Comparison of ENCODE assay signal across 25 cellular contexts in the genomic region with DNA sequence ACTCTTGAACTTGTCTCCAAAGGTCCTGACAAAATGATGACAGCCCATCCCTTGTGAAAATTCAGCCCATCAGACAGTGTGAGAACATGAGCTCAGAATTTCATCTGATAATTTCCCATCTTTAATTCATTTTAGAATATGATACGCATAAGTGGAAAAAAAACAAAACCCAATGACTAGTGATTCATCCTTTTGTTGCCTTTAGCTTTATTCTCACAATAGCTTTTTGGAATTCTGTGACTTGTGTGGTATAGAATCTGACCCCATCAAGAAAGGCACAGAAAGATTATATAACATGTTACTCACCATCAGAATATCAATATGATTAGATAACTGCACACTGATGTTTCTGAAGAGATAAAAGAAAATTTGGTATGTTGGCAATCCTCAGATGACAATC. TPM values are rescaled to one million over a fixed set of nuclear protein-coding genes. Genes with fewer than 3 reads are reported as not detected.
DNase-seq lines count a peak whose midpoint lies in the region; ATAC-seq, FAIRE-seq and TF ChIP-seq lines count a peak whose summit lies in the region.
"Had no signal": no experiment of that assay in that cellular context is flagged by ENCODE, and none has a peak within 500 bp of the region (broad histone marks: within the 10 kb centered on the region; RNA-seq: fewer than 3 reads in every experiment).

No MANE protein-coding gene starts in this region.

- TF ChIP-seq CTCF in astrocyte (IDR thresholded peaks at IDR 0.05; ENCODE audit: insufficient read depth, low read depth, low read length), result no peak
- TF ChIP-seq CTCF in fibroblast of mammary gland (conservative IDR thresholded peaks at IDR 0.05; ENCODE audit: control insufficient read depth, insufficient read depth, low read depth, low read length), result no peak
- TF ChIP-seq CTCF in GM20000 (IDR thresholded peaks at IDR 0.05; ENCODE audit: extremely low read depth, missing control alignments), result no peak

- no peak overlapping the region for H3K9ac ChIP-seq in astrocyte (ENCODE audit: low read length)
- H3K9ac ChIP-seq: BLaER1 had no signal

- no peak overlapping the region for H3K27ac ChIP-seq in astrocyte (ENCODE audit: low read depth, low read length)
- H3K27ac ChIP-seq: 22Rv1, BLaER1, SJSA1 had no signal

- H3K4me3 ChIP-seq in astrocyte (ENCODE audit: insufficient read depth, low read depth, low read length) (no peak overlapping the region), fibroblast of mammary gland (ENCODE audit: control insufficient read depth, low read depth, low read length) (no peak overlapping the region)
- H3K4me3 ChIP-seq: BLaER1, GM12878, SJSA1 had no signal

- H3K27me3 ChIP-seq in astrocyte (ENCODE audit: insufficient read depth, low read length), result peaks cover 2% of the 10 kb centered on the region
- H3K27me3 ChIP-seq: BLaER1, SJSA1 had no signal

- no peaks in the 10 kb centered on the region for H3K4me1 Mint-ChIP-seq in astrocyte (ENCODE audit: low read depth, unreplicated experiment)

- no peaks in the 10 kb centered on the region for H3K36me3 Mint-ChIP-seq in astrocyte (ENCODE audit: low read depth, unreplicated experiment)

- H3K79me2 ChIP-seq in astrocyte (ENCODE audit: insufficient read depth, low read length), result no peaks in the 10 kb centered on the region

- H3K4me3 Mint-ChIP-seq in astrocyte (ENCODE audit: unreplicated experiment), result no peak overlapping the region
- H3K4me3 Mint-ChIP-seq: CD4-positive, alpha-beta T cell had no signal

- no peak overlapping the region for H3K4me2 ChIP-seq in astrocyte (ENCODE audit: low read length)
- H3K4me2 ChIP-seq: BLaER1 had no signal

- no peaks in the 10 kb centered on the region for H3K9me3 ChIP-seq in astrocyte (ENCODE audit: insufficient read depth, low read depth, low read length)
- H3K9me3 ChIP-seq: BLaER1, SJSA1 had no signal

- H2AFZ ChIP-seq in astrocyte (ENCODE audit: low read depth, low read length), result no peak overlapping the region

- no peak for FAIRE-seq in astrocyte (lab: Jason Lieb, UNC)
- FAIRE-seq: GM12878, H1, HTR-8/SVneo had no signal

- H3K36me3 ChIP-seq in astrocyte (ENCODE audit: insufficient read depth, low read length), result no peaks in the 10 kb centered on the region
- H3K36me3 ChIP-seq: BLaER1, SJSA1 had no signal

- H3K4me1 ChIP-seq in astrocyte (ENCODE audit: insufficient read depth, low read length), result no peaks in the 10 kb centered on the region
- H3K4me1 ChIP-seq: BLaER1, SJSA1 had no signal

- H3K27ac Mint-ChIP-seq in astrocyte (ENCODE audit: unreplicated experiment), result no peak overlapping the region
- H3K27ac Mint-ChIP-seq: CD4-positive, alpha-beta T cell had no signal

- no peaks in the 10 kb centered on the region for H3K27me3 Mint-ChIP-seq in astrocyte (ENCODE audit: low read depth, unreplicated experiment)

- no peaks in the 10 kb centered on the region for H4K20me1 ChIP-seq in astrocyte (ENCODE audit: insufficient read depth, low read length)
- H4K20me1 ChIP-seq: BLaER1 had no signal

- ATAC-seq in GM18861 (IDR thresholded peaks at IDR 0.05; ENCODE audit: unreplicated experiment), result no peak
- ATAC-seq: GM12878, Right ventricle myocardium inferior had no signal

- DNase-seq in DMS53 (lab: John Stamatoyannopoulos, UW) (peak; percentile 22), DMS53 treated with DMSO at 0.1 percent for 48 hours (lab: John Stamatoyannopoulos, UW; ENCODE audit: unreplicated experiment) (no peak), astrocyte (ENCODE audit: low read depth) (peak; percentile 58), fibroblast of mammary gland (ENCODE audit: low read depth) (peak; percentile 40), NCI-H2107 (lab: John Stamatoyannopoulos, UW) (no peak), NCI-H2107 treated with DMSO at 0.1 percent for 48 hours (lab: John Stamatoyannopoulos, UW; ENCODE audit: unreplicated experiment) (no peak), GM20000 (ENCODE audit: low spot score) (no peak)
- DNase-seq: ACHN; CD4-positive, alpha-beta T cell; DMS153; MV-4-11; NCI-H1105 treated with DMSO at 0.1 percent for 48 hours; NCI-H1694; NCI-H2081; NCI-H446 treated with DMSO at 0.1 percent for 48 hours; NCI-H526 treated with DMSO at 0.1 percent for 48 hours; OCI-M1 had no signal

- peaks cover 3% of the 10 kb centered on the region for H3K9me3 Mint-ChIP-seq in astrocyte (ENCODE audit: unreplicated experiment)
- H3K9me3 Mint-ChIP-seq: CD4-positive, alpha-beta T cell had no signal

RNA-seq across cellular contexts. Expression of a gene that starts 16.1 kb away (rescaled TPM):
- 163 and 173 TPM in 2 replicates for total RNA-seq in astrocyte

RNA-seq across cellular contexts. Expression of a gene that starts 39.7 kb away (rescaled TPM):
- 6.7 and 6.8 TPM in 2 replicates for total RNA-seq in astrocyte
- total RNA-seq: H1 had no signal

Comparison
In these comparisons a context has a peak if more than half of its experiments do, and no peak if none do; other contexts are left out.
1. DNase-seq: peak in DMS53 (single experiment), astrocyte (single experiment) and fibroblast of mammary gland (single experiment); none in DMS53 treated with DMSO at 0.1 percent for 48 hours (single experiment), NCI-H2107 (single experiment), NCI-H2107 treated with DMSO at 0.1 percent for 48 hours (single experiment) and GM20000 (single experiment).